ENCODE assay signal across 1 cellular context in the genomic region with DNA sequence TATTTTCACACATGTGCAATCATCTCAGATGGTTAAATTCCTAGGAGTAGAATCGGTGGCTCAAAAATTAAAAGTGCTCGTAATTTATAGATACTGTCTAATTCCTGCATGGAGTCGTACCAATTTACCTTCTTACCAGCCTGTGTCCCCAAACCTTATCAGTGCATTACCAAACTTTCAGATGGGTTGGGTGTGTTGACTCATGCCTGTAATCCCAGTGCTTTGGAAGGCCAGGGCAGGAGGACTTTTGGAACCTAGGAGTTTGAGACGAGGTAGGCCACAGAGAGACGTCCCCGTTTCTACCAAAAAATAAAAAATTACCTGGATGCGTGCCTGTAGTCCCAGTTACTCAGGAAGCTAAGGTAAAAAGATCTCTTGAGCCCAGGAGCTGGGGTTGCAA.
A peak's percentile ranks its signal among the peaks of the same experiment; 100 is the strongest.
TF ChIP-seq lines count a peak whose summit lies in the region.

No MANE protein-coding gene starts in this region.

TF ChIP-seq in HepG2, 621 proteins besides CTCF, POLR2A, EP300 and RAD21 (continued from another document):
- TF ChIP-seq ZNF629 (CRISPR knock-in tag; conservative IDR thresholded peaks at IDR 0.05) (no peak), ZNF12 (CRISPR knock-in tag; IDR thresholded peaks at IDR 0.05) (no peak), DPF2 (CRISPR knock-in tag; IDR thresholded peaks at IDR 0.05; ENCODE audit: borderline replicate concordance, low read depth) (no peak), MBNL3 (CRISPR knock-in tag; conservative IDR thresholded peaks at IDR 0.05) (no peak), YEATS4 (CRISPR knock-in tag; IDR thresholded peaks at IDR 0.05; ENCODE audit: borderline replicate concordance) (no peak), CENPX (CRISPR knock-in tag; IDR thresholded peaks at IDR 0.05) (no peak), NR3C1 (CRISPR knock-in tag; IDR thresholded peaks at IDR 0.05) (no peak), JARID2 (CRISPR knock-in tag; IDR thresholded peaks at IDR 0.05; ENCODE audit: insufficient replicate concordance) (no peak), SNAI1 (CRISPR knock-in tag; IDR thresholded peaks at IDR 0.05; ENCODE audit: borderline replicate concordance) (no peak), ZMYM4 (CRISPR knock-in tag; IDR thresholded peaks at IDR 0.05) (0 out of 2 replicates have a peak, but pooled peaks have one; percentile 32), GABPB1 (CRISPR knock-in tag; IDR thresholded peaks at IDR 0.05) (no peak), ZMYM2 (CRISPR knock-in tag; IDR thresholded peaks at IDR 0.05) (no peak), ZNF33A (CRISPR knock-in tag; IDR thresholded peaks at IDR 0.05; ENCODE audit: borderline replicate concordance) (no peak), ZBTB42 (CRISPR knock-in tag; IDR thresholded peaks at IDR 0.05) (no peak), SOX6 (IDR thresholded peaks at IDR 0.05) (no peak), SOX6 (CRISPR knock-in tag; IDR thresholded peaks at IDR 0.05) (no peak), MAF1 (CRISPR knock-in tag; IDR thresholded peaks at IDR 0.05; ENCODE audit: borderline replicate concordance) (no peak), ZNF749 (CRISPR knock-in tag; IDR thresholded peaks at IDR 0.05; ENCODE audit: borderline replicate concordance) (no peak), ZNF724P (CRISPR knock-in tag; IDR thresholded peaks at IDR 0.05; ENCODE audit: borderline replicate concordance) (no peak), ARID2 (CRISPR knock-in tag; IDR thresholded peaks at IDR 0.05; ENCODE audit: borderline replicate concordance) (no peak), AGO2 (optimal IDR thresholded peaks at IDR 0.05; ENCODE audit: low read depth, low read length) (no peak), ZNF264 (CRISPR knock-in tag; IDR thresholded peaks at IDR 0.05) (0 out of 2 replicates have a peak, but pooled peaks have one; percentile 34), FOXA1 (IDR thresholded peaks at IDR 0.05) (no peak), FOXA1 (CRISPR knock-in tag; IDR thresholded peaks at IDR 0.05) (peak; percentile 62; the same call in 1 of the 2 replicates), ZNF777 (CRISPR knock-in tag; IDR thresholded peaks at IDR 0.05) (no peak), RAD51 (IDR thresholded peaks at IDR 0.05; ENCODE audit: borderline replicate concordance) (no peak), MED8 (CRISPR knock-in tag; IDR thresholded peaks at IDR 0.05; ENCODE audit: insufficient replicate concordance) (no peak), LCORL (IDR thresholded peaks at IDR 0.05) (no peak; the same call in 1 of the 2 replicates), LCORL (CRISPR knock-in tag; IDR thresholded peaks at IDR 0.05) (peak; percentile 84), TEAD3 (CRISPR knock-in tag; optimal IDR thresholded peaks at IDR 0.05; ENCODE audit: borderline replicate concordance) (peak; percentile 27), FOXK1 (CRISPR knock-in tag; IDR thresholded peaks at IDR 0.05; ENCODE audit: borderline replicate concordance, low read depth) (no peak)
- TF ChIP-seq, protein P1, sequence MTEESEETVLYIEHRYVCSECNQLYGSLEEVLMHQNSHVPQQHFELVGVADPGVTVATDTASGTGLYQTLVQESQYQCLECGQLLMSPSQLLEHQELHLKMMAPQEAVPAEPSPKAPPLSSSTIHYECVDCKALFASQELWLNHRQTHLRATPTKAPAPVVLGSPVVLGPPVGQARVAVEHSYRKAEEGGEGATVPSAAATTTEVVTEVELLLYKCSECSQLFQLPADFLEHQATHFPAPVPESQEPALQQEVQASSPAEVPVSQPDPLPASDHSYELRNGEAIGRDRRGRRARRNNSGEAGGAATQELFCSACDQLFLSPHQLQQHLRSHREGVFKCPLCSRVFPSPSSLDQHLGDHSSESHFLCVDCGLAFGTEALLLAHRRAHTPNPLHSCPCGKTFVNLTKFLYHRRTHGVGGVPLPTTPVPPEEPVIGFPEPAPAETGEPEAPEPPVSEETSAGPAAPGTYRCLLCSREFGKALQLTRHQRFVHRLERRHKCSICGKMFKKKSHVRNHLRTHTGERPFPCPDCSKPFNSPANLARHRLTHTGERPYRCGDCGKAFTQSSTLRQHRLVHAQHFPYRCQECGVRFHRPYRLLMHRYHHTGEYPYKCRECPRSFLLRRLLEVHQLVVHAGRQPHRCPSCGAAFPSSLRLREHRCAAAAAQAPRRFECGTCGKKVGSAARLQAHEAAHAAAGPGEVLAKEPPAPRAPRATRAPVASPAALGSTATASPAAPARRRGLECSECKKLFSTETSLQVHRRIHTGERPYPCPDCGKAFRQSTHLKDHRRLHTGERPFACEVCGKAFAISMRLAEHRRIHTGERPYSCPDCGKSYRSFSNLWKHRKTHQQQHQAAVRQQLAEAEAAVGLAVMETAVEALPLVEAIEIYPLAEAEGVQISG (CRISPR knock-in tag; IDR thresholded peaks at IDR 0.05), result no peak
- TF ChIP-seq, protein P2, sequence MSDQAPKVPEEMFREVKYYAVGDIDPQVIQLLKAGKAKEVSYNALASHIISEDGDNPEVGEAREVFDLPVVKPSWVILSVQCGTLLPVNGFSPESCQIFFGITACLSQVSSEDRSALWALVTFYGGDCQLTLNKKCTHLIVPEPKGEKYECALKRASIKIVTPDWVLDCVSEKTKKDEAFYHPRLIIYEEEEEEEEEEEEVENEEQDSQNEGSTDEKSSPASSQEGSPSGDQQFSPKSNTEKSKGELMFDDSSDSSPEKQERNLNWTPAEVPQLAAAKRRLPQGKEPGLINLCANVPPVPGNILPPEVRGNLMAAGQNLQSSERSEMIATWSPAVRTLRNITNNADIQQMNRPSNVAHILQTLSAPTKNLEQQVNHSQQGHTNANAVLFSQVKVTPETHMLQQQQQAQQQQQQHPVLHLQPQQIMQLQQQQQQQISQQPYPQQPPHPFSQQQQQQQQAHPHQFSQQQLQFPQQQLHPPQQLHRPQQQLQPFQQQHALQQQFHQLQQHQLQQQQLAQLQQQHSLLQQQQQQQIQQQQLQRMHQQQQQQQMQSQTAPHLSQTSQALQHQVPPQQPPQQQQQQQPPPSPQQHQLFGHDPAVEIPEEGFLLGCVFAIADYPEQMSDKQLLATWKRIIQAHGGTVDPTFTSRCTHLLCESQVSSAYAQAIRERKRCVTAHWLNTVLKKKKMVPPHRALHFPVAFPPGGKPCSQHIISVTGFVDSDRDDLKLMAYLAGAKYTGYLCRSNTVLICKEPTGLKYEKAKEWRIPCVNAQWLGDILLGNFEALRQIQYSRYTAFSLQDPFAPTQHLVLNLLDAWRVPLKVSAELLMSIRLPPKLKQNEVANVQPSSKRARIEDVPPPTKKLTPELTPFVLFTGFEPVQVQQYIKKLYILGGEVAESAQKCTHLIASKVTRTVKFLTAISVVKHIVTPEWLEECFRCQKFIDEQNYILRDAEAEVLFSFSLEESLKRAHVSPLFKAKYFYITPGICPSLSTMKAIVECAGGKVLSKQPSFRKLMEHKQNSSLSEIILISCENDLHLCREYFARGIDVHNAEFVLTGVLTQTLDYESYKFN (CRISPR knock-in tag; conservative IDR thresholded peaks at IDR 0.05), result 0 out of 2 replicates have a peak, but pooled peaks have one; percentile 23
- TF ChIP-seq, protein P3, sequence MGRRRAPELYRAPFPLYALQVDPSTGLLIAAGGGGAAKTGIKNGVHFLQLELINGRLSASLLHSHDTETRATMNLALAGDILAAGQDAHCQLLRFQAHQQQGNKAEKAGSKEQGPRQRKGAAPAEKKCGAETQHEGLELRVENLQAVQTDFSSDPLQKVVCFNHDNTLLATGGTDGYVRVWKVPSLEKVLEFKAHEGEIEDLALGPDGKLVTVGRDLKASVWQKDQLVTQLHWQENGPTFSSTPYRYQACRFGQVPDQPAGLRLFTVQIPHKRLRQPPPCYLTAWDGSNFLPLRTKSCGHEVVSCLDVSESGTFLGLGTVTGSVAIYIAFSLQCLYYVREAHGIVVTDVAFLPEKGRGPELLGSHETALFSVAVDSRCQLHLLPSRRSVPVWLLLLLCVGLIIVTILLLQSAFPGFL (CRISPR knock-in tag; IDR thresholded peaks at IDR 0.05), result no peak
- TF ChIP-seq, protein P4, sequence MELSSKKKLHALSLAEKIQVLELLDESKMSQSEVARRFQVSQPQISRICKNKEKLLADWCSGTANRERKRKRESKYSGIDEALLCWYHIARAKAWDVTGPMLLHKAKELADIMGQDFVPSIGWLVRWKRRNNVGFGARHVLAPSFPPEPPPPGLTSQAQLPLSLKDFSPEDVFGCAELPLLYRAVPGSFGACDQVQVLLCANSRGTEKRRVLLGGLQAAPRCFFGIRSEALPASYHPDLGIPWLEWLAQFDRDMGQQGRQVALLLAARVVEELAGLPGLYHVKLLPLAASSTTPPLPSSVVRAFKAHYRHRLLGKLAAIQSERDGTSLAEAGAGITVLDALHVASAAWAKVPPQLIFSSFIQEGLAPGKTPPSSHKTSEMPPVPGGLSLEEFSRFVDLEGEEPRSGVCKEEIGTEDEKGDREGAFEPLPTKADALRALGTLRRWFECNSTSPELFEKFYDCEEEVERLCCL (CRISPR knock-in tag; IDR thresholded peaks at IDR 0.05; ENCODE audit: borderline replicate concordance), result no peak
- TF ChIP-seq, protein P5, sequence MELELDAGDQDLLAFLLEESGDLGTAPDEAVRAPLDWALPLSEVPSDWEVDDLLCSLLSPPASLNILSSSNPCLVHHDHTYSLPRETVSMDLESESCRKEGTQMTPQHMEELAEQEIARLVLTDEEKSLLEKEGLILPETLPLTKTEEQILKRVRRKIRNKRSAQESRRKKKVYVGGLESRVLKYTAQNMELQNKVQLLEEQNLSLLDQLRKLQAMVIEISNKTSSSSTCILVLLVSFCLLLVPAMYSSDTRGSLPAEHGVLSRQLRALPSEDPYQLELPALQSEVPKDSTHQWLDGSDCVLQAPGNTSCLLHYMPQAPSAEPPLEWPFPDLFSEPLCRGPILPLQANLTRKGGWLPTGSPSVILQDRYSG (CRISPR knock-in tag; IDR thresholded peaks at IDR 0.05), result no peak
- TF ChIP-seq, protein P6, sequence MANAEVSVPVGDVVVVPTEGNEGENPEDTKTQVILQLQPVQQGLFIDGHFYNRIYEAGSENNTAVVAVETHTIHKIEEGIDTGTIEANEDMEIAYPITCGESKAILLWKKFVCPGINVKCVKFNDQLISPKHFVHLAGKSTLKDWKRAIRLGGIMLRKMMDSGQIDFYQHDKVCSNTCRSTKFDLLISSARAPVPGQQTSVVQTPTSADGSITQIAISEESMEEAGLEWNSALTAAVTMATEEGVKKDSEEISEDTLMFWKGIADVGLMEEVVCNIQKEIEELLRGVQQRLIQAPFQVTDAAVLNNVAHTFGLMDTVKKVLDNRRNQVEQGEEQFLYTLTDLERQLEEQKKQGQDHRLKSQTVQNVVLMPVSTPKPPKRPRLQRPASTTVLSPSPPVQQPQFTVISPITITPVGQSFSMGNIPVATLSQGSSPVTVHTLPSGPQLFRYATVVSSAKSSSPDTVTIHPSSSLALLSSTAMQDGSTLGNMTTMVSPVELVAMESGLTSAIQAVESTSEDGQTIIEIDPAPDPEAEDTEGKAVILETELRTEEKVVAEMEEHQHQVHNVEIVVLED (CRISPR knock-in tag; IDR thresholded peaks at IDR 0.05; ENCODE audit: borderline replicate concordance), result no peak
- TF ChIP-seq, protein P7, sequence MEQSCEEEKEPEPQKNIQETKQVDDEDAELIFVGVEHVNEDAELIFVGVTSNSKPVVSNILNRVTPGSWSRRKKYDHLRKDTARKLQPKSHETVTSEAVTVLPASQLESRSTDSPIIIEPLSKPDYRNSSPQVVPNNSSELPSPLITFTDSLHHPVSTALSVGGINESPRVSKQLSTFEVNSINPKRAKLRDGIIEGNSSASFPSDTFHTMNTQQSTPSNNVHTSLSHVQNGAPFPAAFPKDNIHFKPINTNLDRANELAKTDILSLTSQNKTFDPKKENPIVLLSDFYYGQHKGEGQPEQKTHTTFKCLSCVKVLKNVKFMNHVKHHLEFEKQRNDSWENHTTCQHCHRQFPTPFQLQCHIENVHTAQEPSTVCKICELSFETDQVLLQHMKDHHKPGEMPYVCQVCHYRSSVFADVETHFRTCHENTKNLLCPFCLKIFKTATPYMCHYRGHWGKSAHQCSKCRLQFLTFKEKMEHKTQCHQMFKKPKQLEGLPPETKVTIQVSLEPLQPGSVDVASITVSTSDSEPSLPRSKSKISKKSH (CRISPR knock-in tag; IDR thresholded peaks at IDR 0.05; ENCODE audit: borderline replicate concordance), result no peak
- TF ChIP-seq, protein P8, sequence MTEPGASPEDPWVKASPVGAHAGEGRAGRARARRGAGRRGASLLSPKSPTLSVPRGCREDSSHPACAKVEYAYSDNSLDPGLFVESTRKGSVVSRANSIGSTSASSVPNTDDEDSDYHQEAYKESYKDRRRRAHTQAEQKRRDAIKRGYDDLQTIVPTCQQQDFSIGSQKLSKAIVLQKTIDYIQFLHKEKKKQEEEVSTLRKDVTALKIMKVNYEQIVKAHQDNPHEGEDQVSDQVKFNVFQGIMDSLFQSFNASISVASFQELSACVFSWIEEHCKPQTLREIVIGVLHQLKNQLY (CRISPR knock-in tag; IDR thresholded peaks at IDR 0.05), result no peak
- TF ChIP-seq, protein P9, sequence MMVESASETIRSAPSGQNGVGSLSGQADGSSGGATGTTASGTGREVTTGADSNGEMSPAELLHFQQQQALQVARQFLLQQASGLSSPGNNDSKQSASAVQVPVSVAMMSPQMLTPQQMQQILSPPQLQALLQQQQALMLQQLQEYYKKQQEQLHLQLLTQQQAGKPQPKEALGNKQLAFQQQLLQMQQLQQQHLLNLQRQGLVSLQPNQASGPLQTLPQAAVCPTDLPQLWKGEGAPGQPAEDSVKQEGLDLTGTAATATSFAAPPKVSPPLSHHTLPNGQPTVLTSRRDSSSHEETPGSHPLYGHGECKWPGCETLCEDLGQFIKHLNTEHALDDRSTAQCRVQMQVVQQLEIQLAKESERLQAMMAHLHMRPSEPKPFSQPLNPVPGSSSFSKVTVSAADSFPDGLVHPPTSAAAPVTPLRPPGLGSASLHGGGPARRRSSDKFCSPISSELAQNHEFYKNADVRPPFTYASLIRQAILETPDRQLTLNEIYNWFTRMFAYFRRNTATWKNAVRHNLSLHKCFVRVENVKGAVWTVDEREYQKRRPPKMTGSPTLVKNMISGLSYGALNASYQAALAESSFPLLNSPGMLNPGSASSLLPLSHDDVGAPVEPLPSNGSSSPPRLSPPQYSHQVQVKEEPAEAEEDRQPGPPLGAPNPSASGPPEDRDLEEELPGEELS (CRISPR knock-in tag; IDR thresholded peaks at IDR 0.05), result peak; percentile 43; the same call in 1 of the 2 replicates
